Comparison of ENCODE assay signal across 1 cellular context in genomic region chr3:15804553-15805095, GRCh38.
A peak's percentile ranks its signal among the peaks of the same experiment; 100 is the strongest.
TF ChIP-seq lines count a peak whose summit lies in the region.

No MANE protein-coding gene starts in this region.

TF ChIP-seq in GM12878, 131 proteins besides CTCF, POLR2A, EP300 and RAD21 (continued from another document and continues in another):
- TF ChIP-seq HSF1 (IDR thresholded peaks at IDR 0.05; ENCODE audit: low read depth, low read length) = no peak
- no peak for TF ChIP-seq SUZ12 (IDR thresholded peaks at IDR 0.05; ENCODE audit: unreplicated experiment)
- no peak for TF ChIP-seq IRF3 (IDR thresholded peaks at IDR 0.05)
- TF ChIP-seq, protein P1, sequence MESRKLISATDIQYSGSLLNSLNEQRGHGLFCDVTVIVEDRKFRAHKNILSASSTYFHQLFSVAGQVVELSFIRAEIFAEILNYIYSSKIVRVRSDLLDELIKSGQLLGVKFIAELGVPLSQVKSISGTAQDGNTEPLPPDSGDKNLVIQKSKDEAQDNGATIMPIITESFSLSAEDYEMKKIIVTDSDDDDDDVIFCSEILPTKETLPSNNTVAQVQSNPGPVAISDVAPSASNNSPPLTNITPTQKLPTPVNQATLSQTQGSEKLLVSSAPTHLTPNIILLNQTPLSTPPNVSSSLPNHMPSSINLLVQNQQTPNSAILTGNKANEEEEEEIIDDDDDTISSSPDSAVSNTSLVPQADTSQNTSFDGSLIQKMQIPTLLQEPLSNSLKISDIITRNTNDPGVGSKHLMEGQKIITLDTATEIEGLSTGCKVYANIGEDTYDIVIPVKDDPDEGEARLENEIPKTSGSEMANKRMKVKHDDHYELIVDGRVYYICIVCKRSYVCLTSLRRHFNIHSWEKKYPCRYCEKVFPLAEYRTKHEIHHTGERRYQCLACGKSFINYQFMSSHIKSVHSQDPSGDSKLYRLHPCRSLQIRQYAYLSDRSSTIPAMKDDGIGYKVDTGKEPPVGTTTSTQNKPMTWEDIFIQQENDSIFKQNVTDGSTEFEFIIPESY (IDR thresholded peaks at IDR 0.05) = no peak
- TF ChIP-seq PAX5 (IDR thresholded peaks at IDR 0.05; ENCODE audit: borderline replicate concordance, low read depth, low read length) = no peak
- 0 out of 2 replicates have a peak, but pooled peaks have one; percentile 79 for TF ChIP-seq PAX8 (IDR thresholded peaks at IDR 0.05)
- no peak for TF ChIP-seq MYB (IDR thresholded peaks at IDR 0.05; ENCODE audit: borderline replicate concordance, low read depth, low read length)
- peak; percentile 56 for TF ChIP-seq SMAD1 (IDR thresholded peaks at IDR 0.05; ENCODE audit: low read depth, partially characterized antibody)
- 0 out of 2 replicates have a peak, but pooled peaks have one; percentile 37 for TF ChIP-seq BMI1 (IDR thresholded peaks at IDR 0.05; ENCODE audit: borderline replicate concordance)
- no peak for TF ChIP-seq EGR1 (IDR thresholded peaks at IDR 0.05; ENCODE audit: borderline replicate concordance in 1 of 2, low read depth in 2 of 2, low read length in 2 of 2)
- no peak for TF ChIP-seq RCOR1 (conservative IDR thresholded peaks at IDR 0.05; ENCODE audit: low read depth, low read length)
- TF ChIP-seq BHLHE40 (IDR thresholded peaks at IDR 0.05; ENCODE audit: borderline replicate concordance in 1 of 2, low read depth in 2 of 2, low read length in 1 of 2) = peak in 1 of 2 experiments; percentile 32; a peak in 1 of 4 replicates
- TF ChIP-seq ZNF622 (IDR thresholded peaks at IDR 0.05) = no peak
- TF ChIP-seq CBX5 (IDR thresholded peaks at IDR 0.05; ENCODE audit: low read depth) = no peak; the same call in 1 of the 2 replicates
- TF ChIP-seq BCL3 (IDR thresholded peaks at IDR 0.05; ENCODE audit: borderline replicate concordance, insufficient read depth, low read depth, low read length, poor library complexity, severe bottlenecking) = peak; percentile 21
- TF ChIP-seq MYC (IDR thresholded peaks at IDR 0.05; ENCODE audit: insufficient read depth, insufficient read length, insufficient replicate concordance, low read length, severe bottlenecking) = no peak
- TF ChIP-seq, protein P2, sequence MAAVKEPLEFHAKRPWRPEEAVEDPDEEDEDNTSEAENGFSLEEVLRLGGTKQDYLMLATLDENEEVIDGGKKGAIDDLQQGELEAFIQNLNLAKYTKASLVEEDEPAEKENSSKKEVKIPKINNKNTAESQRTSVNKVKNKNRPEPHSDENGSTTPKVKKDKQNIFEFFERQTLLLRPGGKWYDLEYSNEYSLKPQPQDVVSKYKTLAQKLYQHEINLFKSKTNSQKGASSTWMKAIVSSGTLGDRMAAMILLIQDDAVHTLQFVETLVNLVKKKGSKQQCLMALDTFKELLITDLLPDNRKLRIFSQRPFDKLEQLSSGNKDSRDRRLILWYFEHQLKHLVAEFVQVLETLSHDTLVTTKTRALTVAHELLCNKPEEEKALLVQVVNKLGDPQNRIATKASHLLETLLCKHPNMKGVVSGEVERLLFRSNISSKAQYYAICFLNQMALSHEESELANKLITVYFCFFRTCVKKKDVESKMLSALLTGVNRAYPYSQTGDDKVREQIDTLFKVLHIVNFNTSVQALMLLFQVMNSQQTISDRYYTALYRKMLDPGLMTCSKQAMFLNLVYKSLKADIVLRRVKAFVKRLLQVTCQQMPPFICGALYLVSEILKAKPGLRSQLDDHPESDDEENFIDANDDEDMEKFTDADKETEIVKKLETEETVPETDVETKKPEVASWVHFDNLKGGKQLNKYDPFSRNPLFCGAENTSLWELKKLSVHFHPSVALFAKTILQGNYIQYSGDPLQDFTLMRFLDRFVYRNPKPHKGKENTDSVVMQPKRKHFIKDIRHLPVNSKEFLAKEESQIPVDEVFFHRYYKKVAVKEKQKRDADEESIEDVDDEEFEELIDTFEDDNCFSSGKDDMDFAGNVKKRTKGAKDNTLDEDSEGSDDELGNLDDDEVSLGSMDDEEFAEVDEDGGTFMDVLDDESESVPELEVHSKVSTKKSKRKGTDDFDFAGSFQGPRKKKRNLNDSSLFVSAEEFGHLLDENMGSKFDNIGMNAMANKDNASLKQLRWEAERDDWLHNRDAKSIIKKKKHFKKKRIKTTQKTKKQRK (IDR thresholded peaks at IDR 0.05; ENCODE audit: low read depth, low read length) = no peak
- TF ChIP-seq, protein P3, sequence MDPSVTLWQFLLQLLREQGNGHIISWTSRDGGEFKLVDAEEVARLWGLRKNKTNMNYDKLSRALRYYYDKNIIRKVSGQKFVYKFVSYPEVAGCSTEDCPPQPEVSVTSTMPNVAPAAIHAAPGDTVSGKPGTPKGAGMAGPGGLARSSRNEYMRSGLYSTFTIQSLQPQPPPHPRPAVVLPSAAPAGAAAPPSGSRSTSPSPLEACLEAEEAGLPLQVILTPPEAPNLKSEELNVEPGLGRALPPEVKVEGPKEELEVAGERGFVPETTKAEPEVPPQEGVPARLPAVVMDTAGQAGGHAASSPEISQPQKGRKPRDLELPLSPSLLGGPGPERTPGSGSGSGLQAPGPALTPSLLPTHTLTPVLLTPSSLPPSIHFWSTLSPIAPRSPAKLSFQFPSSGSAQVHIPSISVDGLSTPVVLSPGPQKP (IDR thresholded peaks at IDR 0.05; ENCODE audit: low read depth, low read length) = no peak
- TF ChIP-seq EZH2 (IDR thresholded peaks at IDR 0.05; ENCODE audit: borderline replicate concordance, control insufficient read depth, low read depth, low read length) = no peak
- TF ChIP-seq IKZF1 (conservative IDR thresholded peaks at IDR 0.05) = peak; percentile 63
- TF ChIP-seq SPI1 (IDR thresholded peaks at IDR 0.05; ENCODE audit: borderline replicate concordance, insufficient read depth, low read depth, low read length) = no peak
- TF ChIP-seq ZBTB40 (IDR thresholded peaks at IDR 0.05; ENCODE audit: borderline replicate concordance) = no peak
- no peak for TF ChIP-seq JUND (IDR thresholded peaks at IDR 0.05; ENCODE audit: low read depth, low read length)
- TF ChIP-seq POU2F2 (IDR thresholded peaks at IDR 0.05; ENCODE audit: borderline replicate concordance, low read depth, low read length) = 0 out of 3 replicates have a peak, but pooled peaks have one; percentile 20
- TF ChIP-seq CBFB (IDR thresholded peaks at IDR 0.05; ENCODE audit: low read depth) = peak; percentile 66; the same call in 1 of the 2 replicates
- TF ChIP-seq GATAD2B (conservative IDR thresholded peaks at IDR 0.05; ENCODE audit: low read depth) = no peak
- no peak for TF ChIP-seq TCF3 (IDR thresholded peaks at IDR 0.05; ENCODE audit: borderline replicate concordance, insufficient read depth, low read depth, low read length)
- TF ChIP-seq ZNF24 (IDR thresholded peaks at IDR 0.05) = no peak
- TF ChIP-seq, protein P4, sequence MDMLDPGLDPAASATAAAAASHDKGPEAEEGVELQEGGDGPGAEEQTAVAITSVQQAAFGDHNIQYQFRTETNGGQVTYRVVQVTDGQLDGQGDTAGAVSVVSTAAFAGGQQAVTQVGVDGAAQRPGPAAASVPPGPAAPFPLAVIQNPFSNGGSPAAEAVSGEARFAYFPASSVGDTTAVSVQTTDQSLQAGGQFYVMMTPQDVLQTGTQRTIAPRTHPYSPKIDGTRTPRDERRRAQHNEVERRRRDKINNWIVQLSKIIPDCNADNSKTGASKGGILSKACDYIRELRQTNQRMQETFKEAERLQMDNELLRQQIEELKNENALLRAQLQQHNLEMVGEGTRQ (IDR thresholded peaks at IDR 0.05; ENCODE audit: borderline replicate concordance, low read depth, low read length) = no peak
- TF ChIP-seq EED (IDR thresholded peaks at IDR 0.05; ENCODE audit: low read depth) = 0 out of 2 replicates have a peak, but pooled peaks have one; percentile 17
- no peak for TF ChIP-seq USF1 (IDR thresholded peaks at IDR 0.05; ENCODE audit: borderline replicate concordance, extremely low read length, insufficient read depth, low read depth, low read length)
- TF ChIP-seq WRNIP1 (IDR thresholded peaks at IDR 0.05; ENCODE audit: borderline replicate concordance, low read depth, low read length) = no peak
- no peak for TF ChIP-seq BACH1 (IDR thresholded peaks at IDR 0.05; ENCODE audit: borderline replicate concordance)
- peak; percentile 77 to 79; a peak in 3 of 4 replicates for TF ChIP-seq IKZF2 (IDR thresholded peaks at IDR 0.05)
- TF ChIP-seq, protein P5, sequence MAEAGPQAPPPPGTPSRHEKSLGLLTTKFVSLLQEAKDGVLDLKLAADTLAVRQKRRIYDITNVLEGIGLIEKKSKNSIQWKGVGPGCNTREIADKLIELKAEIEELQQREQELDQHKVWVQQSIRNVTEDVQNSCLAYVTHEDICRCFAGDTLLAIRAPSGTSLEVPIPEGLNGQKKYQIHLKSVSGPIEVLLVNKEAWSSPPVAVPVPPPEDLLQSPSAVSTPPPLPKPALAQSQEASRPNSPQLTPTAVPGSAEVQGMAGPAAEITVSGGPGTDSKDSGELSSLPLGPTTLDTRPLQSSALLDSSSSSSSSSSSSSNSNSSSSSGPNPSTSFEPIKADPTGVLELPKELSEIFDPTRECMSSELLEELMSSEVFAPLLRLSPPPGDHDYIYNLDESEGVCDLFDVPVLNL (IDR thresholded peaks at IDR 0.05; ENCODE audit: low read depth, low read length) = no peak
- TF ChIP-seq, protein P6, sequence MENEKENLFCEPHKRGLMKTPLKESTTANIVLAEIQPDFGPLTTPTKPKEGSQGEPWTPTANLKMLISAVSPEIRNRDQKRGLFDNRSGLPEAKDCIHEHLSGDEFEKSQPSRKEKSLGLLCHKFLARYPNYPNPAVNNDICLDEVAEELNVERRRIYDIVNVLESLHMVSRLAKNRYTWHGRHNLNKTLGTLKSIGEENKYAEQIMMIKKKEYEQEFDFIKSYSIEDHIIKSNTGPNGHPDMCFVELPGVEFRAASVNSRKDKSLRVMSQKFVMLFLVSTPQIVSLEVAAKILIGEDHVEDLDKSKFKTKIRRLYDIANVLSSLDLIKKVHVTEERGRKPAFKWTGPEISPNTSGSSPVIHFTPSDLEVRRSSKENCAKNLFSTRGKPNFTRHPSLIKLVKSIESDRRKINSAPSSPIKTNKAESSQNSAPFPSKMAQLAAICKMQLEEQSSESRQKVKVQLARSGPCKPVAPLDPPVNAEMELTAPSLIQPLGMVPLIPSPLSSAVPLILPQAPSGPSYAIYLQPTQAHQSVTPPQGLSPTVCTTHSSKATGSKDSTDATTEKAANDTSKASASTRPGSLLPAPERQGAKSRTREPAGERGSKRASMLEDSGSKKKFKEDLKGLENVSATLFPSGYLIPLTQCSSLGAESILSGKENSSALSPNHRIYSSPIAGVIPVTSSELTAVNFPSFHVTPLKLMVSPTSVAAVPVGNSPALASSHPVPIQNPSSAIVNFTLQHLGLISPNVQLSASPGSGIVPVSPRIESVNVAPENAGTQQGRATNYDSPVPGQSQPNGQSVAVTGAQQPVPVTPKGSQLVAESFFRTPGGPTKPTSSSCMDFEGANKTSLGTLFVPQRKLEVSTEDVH (IDR thresholded peaks at IDR 0.05; ENCODE audit: low read depth, partially characterized antibody) = peak; percentile 36
